9 cellular contexts compared by ENCODE assay signal in the genomic region with DNA sequence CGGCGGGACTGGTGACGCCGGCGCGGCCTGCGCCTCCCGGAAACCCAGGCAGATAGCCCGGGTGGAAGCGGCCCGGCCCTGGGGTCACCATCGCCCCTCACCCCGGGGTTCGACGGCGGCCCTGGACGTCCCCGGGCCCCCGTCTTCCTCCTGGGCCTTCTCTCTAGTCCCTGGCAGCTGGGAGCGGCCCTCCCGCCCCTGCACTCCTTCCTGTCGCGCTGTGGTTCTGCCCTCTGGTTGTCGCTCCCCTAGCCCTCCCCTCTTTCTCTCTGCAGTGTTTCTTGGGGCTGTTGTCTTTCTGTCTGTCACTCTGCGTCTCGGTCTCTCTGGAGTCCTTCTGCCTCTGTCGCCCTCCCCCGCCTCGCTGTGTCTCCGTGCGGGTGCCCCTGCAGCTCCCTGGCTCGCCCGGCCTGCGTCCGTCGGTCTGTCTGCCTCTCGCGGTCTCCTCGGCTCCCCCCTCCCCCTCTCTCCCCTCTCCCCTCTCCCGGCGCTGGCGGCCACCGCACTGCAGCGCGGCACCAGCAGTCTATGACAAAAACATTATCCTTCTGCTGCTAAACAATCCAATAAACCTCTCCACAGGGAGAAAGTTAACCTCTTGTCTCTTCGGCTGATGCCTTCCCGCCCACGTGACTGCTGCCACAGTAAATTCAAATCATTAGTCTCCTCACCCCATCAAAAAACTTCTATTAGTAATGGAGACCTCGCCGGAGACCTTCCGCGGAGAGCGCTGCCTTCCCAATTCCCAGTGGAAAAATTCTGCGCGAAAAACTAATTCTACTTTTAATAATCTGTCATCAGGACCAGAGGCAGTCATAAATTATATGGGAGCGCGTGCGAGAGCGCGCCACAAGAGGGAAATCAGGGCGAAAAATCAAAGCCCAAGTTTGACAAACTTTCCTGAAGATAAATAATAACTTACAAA.
DNase-seq lines count a peak whose midpoint lies in the region; ATAC-seq and TF ChIP-seq lines count a peak whose summit lies in the region.
"Had no signal": no experiment of that assay in that cellular context is flagged by ENCODE, and none has a peak within 500 bp of the region (broad histone marks: within the 10 kb centered on the region; RNA-seq: fewer than 3 reads in every experiment).

No MANE protein-coding gene starts in this region.

- intact Hi-C loops in ovary (cut with DNase I), result no loop called here

- H3K4me3 Mint-ChIP-seq in brain (peak overlapping the region; percentile 76 to 80 (median 77)), nephron progenitor cell (peak overlapping the region; percentile 82)

- H3K9me3 Mint-ChIP-seq in brain (peaks cover 0 to 25% (median 6%) of the 10 kb centered on the region in 5 experiments), nephron progenitor cell (peaks cover 7% of the 10 kb centered on the region)

- H3K27ac Mint-ChIP-seq in brain (peak overlapping the region in 3 of 5 experiments; percentile 45 to 81 (median 57)), nephron progenitor cell (peak overlapping the region; percentile 96)

- H3K4me3 ChIP-seq in DND-41 (ENCODE audit: low read depth in 1 of 2, low read length in 2 of 2) (no peak overlapping the region), ovary (no peak overlapping the region)

- ATAC-seq in DND-41 (ENCODE audit: insufficient read depth, low read depth) (peak; percentile 86), HG02884 (IDR thresholded peaks at IDR 0.05; ENCODE audit: unreplicated experiment) (no peak)

- H3K36me3 ChIP-seq in DND-41 (ENCODE audit: insufficient read depth, low read length) (no peaks in the 10 kb centered on the region), ovary (no peaks in the 10 kb centered on the region)

- TF ChIP-seq CTCF in DND-41 (IDR thresholded peaks at IDR 0.05; ENCODE audit: borderline replicate concordance, extremely low read depth, low read length, poor library complexity, severe bottlenecking) (no peak), brain (conservative IDR thresholded peaks at IDR 0.05) (no peak), nephron progenitor cell (IDR thresholded peaks at IDR 0.05) (no peak), ovary (IDR thresholded peaks at IDR 0.05) (no peak)

- no peak overlapping the region; the same call in 1 of the 2 replicates for H2AFZ ChIP-seq in DND-41 (ENCODE audit: low read depth, low read length)

- H3K36me3 Mint-ChIP-seq in brain, result no peaks in the 10 kb centered on the region
- H3K36me3 Mint-ChIP-seq in nephron progenitor cell (ENCODE audit: low read depth), result peaks cover 11% of the 10 kb centered on the region

- TF ChIP-seq EP300 in ovary (IDR thresholded peaks at IDR 0.05), result no peak

- no peak overlapping the region for H3K27ac ChIP-seq in DND-41 (ENCODE audit: low read length)
- no peak overlapping the region for H3K27ac ChIP-seq in ovary

- H3K4me1 Mint-ChIP-seq in brain (peaks cover 31% of the 10 kb centered on the region), nephron progenitor cell (peaks cover 72% of the 10 kb centered on the region)

- WGBS in ovary, 3 donors, result 1 to 3% (median 1%) methylated on average over 55 to 61 of the region's 61 CpGs

- no peak for TF ChIP-seq POLR2A in ovary (IDR thresholded peaks at IDR 0.05)

- DNase-seq in DND-41, result peak; percentile 62
- peak; percentile 58 for DNase-seq in NCI-H748 (lab: John Stamatoyannopoulos, UW; ENCODE audit: unreplicated experiment)
- DNase-seq in nephron progenitor cell, result peak; percentile 65
- DNase-seq in NCI-H2029 treated with DMSO at 0.1 percent for 48 hours (lab: John Stamatoyannopoulos, UW), result no peak
- DNase-seq in ovary, result no peak
- DNase-seq in cerebellar nuclear complex (lab: John Stamatoyannopoulos, UW), result no peak
- DNase-seq: midbrain had no signal

- no peak overlapping the region for H3K4me2 ChIP-seq in DND-41 (ENCODE audit: insufficient read depth, low read length)

- H3K27me3 Mint-ChIP-seq in brain, result peaks cover 86% of the 10 kb centered on the region
- peaks cover 51% of the 10 kb centered on the region for H3K27me3 Mint-ChIP-seq in nephron progenitor cell (ENCODE audit: low read depth, poor library complexity)

- no peaks in the 10 kb centered on the region for H4K20me1 ChIP-seq in DND-41 (ENCODE audit: insufficient read depth, low read length)

- H3K9ac ChIP-seq in DND-41 (ENCODE audit: low read depth, low read length), result no peak overlapping the region

- H3K4me1 ChIP-seq in DND-41 (ENCODE audit: insufficient read depth, low read length) (peaks cover 10% of the 10 kb centered on the region), ovary (ENCODE audit: insufficient read depth) (no peaks in the 10 kb centered on the region)

- H3K27me3 ChIP-seq in DND-41 (ENCODE audit: insufficient read depth, low read length, poor library complexity) (peaks cover 34% of the 10 kb centered on the region), ovary (no peaks in the 10 kb centered on the region)

- no peaks in the 10 kb centered on the region for H3K9me3 ChIP-seq in DND-41 (ENCODE audit: insufficient read depth, low read length, severe bottlenecking)
- H3K9me3 ChIP-seq in ovary, result no peaks in the 10 kb centered on the region

- H3K79me2 ChIP-seq in DND-41 (ENCODE audit: insufficient read depth, low read length), result no peaks in the 10 kb centered on the region

Comparison
In these comparisons a context has a peak if more than half of its experiments do, and no peak if none do; other contexts are left out.
1. DNase-seq: peak in DND-41 (single experiment), NCI-H748 (single experiment) and nephron progenitor cell (single experiment); none in NCI-H2029 treated with DMSO at 0.1 percent for 48 hours (single experiment), ovary (0 of 5) and cerebellar nuclear complex (0 of 2).